1 cellular context compared by ENCODE assay signal in genomic region chr21:36321325-36322082, GRCh38.
TF ChIP-seq lines count a peak whose summit lies in the region.

No MANE protein-coding gene starts in this region.

TF ChIP-seq in K562, 482 proteins besides CTCF, POLR2A, EP300 and RAD21 (continued from another document and continues in another):
- TF ChIP-seq AFF1 (IDR thresholded peaks at IDR 0.05; ENCODE audit: low read depth in 1 of 2, partially characterized antibody in 2 of 2) (peak in 1 of 2 experiments; percentile 3), PBX2 (CRISPR knock-in tag; IDR thresholded peaks at IDR 0.05; ENCODE audit: low read depth) (no peak), PBX2 (tag; conservative IDR thresholded peaks at IDR 0.05; ENCODE audit: low read depth) (0 out of 2 replicates have a peak, but pooled peaks have one; percentile 43), RB1 (IDR thresholded peaks at IDR 0.05; ENCODE audit: low read depth) (peak; percentile 5; the same call in 1 of the 2 replicates), MEF2A (IDR thresholded peaks at IDR 0.05; ENCODE audit: control insufficient read depth, low read depth, low read length) (0 out of 2 replicates have a peak, but pooled peaks have one; percentile 1), ZNF318 (IDR thresholded peaks at IDR 0.05; ENCODE audit: borderline replicate concordance in 1 of 2, low read depth in 1 of 2) (no peak), GATAD2B (IDR thresholded peaks at IDR 0.05; ENCODE audit: borderline replicate concordance) (0 out of 2 replicates have a peak, but pooled peaks have one; percentile 44), IRF1 (CRISPR knock-in tag; IDR thresholded peaks at IDR 0.05; ENCODE audit: borderline replicate concordance) (no peak), TAF9B (IDR thresholded peaks at IDR 0.05; ENCODE audit: partially characterized antibody) (peak; percentile 26), CBFA2T3 (IDR thresholded peaks at IDR 0.05) (peak; percentile 77), PRDM10 (IDR thresholded peaks at IDR 0.05; ENCODE audit: partially characterized antibody) (no peak), TRIM25 (IDR thresholded peaks at IDR 0.05; ENCODE audit: borderline replicate concordance) (0 out of 2 replicates have a peak, but pooled peaks have one; percentile 41), KHSRP (IDR thresholded peaks at IDR 0.05) (peak; percentile 53; the same call in 1 of the 2 replicates), ZSCAN32 (CRISPR knock-in tag; IDR thresholded peaks at IDR 0.05) (no peak), PHF21A (IDR thresholded peaks at IDR 0.05; ENCODE audit: borderline replicate concordance, low read depth) (no peak), CBFA2T2 (conservative IDR thresholded peaks at IDR 0.05) (peak; percentile 48; the same call in 1 of the 2 replicates), LARP7 (IDR thresholded peaks at IDR 0.05) (0 out of 2 replicates have a peak, but pooled peaks have one; percentile 58), ETV1 (tag; conservative IDR thresholded peaks at IDR 0.05; ENCODE audit: low read depth) (peak; percentile 11; the same call in 1 of the 2 replicates), XRCC3 (IDR thresholded peaks at IDR 0.05) (no peak), EGR1 (conservative IDR thresholded peaks at IDR 0.05) (peak; percentile 66), STAT6 (CRISPR knock-in tag; IDR thresholded peaks at IDR 0.05) (peak; percentile 41; the same call in 1 of the 2 replicates), CSDE1 (IDR thresholded peaks at IDR 0.05) (0 out of 4 replicates have a peak, but pooled peaks of 1 of the 2 experiments have one; percentile 74), ZBTB43 (CRISPR knock-in tag; IDR thresholded peaks at IDR 0.05) (no peak), TCFL5 (CRISPR knock-in tag; conservative IDR thresholded peaks at IDR 0.05) (no peak), FOXK2 (conservative IDR thresholded peaks at IDR 0.05 in 1 of 2, IDR thresholded peaks at IDR 0.05 in 1 of 2; ENCODE audit: low read depth in 2 of 2) (peak in 1 of 2 experiments; percentile 15; a peak in 2 of 4 replicates)
